9 cellular contexts compared by ENCODE assay signal in genomic region chr12:51291603-51292513, GRCh38. TPM values are rescaled to one million over a fixed set of nuclear protein-coding genes. Genes with fewer than 3 reads are reported as not detected.
DNase-seq lines count a peak whose midpoint lies in the region; ATAC-seq, FAIRE-seq and TF ChIP-seq lines count a peak whose summit lies in the region.
"Not testable (repeated sequence)": the region's sequence is repeated elsewhere in the genome, so short reads cannot be mapped to it uniquely, and the experiment has no call there.
"Had no signal": no experiment of that assay in that cellular context is flagged by ENCODE, and none has a peak within 500 bp of the region (broad histone marks: within the 10 kb centered on the region; RNA-seq: fewer than 3 reads in every experiment).

No MANE protein-coding gene starts in this region.

- TF ChIP-seq POLR2A in right lobe of liver (IDR thresholded peaks at IDR 0.05); thyroid gland (IDR thresholded peaks at IDR 0.05): not testable (repeated sequence)

- not testable (repeated sequence) for ATAC-seq in central memory CD8-positive, alpha-beta T cell (replicated peaks; ENCODE audit: extremely low read depth, poor library complexity, severe bottlenecking)
- ATAC-seq in right lobe of liver: peak; percentile 63 to 79 (median 75)

- not testable (repeated sequence) for H3K4me3 ChIP-seq in right lobe of liver; thyroid gland (replicated peaks in 1 of 3)

- H3K4me1 ChIP-seq in right lobe of liver, thyroid gland: not testable (repeated sequence)

- not testable (repeated sequence) for H3K27ac ChIP-seq in right lobe of liver, thyroid gland

- H3K27ac Mint-ChIP-seq in T-helper 1 cell treated with Interleukin-12 subunit alpha and Interleukin-12 subunit beta and Interleukin-4 antibody, amounts not matched to agents 30 μg/mL and 1 μg/mL, for 36 hours: peak overlapping the region; percentile 1
- peak overlapping the region; percentile 49 for H3K27ac Mint-ChIP-seq in central memory CD8-positive, alpha-beta T cell (ENCODE audit: low read depth)

- intact Hi-C loops in right lobe of liver (cut with DNase I); thyroid gland (cut with DNase I): not testable (repeated sequence)

- H3K9me3 Mint-ChIP-seq in T-helper 1 cell treated with Interleukin-12 subunit alpha and Interleukin-12 subunit beta and Interleukin-4 antibody, amounts not matched to agents 30 μg/mL and 1 μg/mL, for 36 hours; central memory CD8-positive, alpha-beta T cell: not testable (repeated sequence)

- not testable (repeated sequence) for H3K9me3 ChIP-seq in right lobe of liver, thyroid gland

- not testable (repeated sequence) for H3K4me1 Mint-ChIP-seq in T-helper 1 cell treated with Interleukin-12 subunit alpha and Interleukin-12 subunit beta and Interleukin-4 antibody, amounts not matched to agents 30 μg/mL and 1 μg/mL, for 36 hours (ENCODE audit: low read depth)
- peaks cover 18% of the 10 kb centered on the region for H3K4me1 Mint-ChIP-seq in central memory CD8-positive, alpha-beta T cell

- not testable (repeated sequence) for H3K36me3 ChIP-seq in right lobe of liver, thyroid gland

- H3K27me3 Mint-ChIP-seq in T-helper 1 cell treated with Interleukin-12 subunit alpha and Interleukin-12 subunit beta and Interleukin-4 antibody, amounts not matched to agents 30 μg/mL and 1 μg/mL, for 36 hours (ENCODE audit: low read depth); central memory CD8-positive, alpha-beta T cell: not testable (repeated sequence)

- peak; percentile 30 for FAIRE-seq in G401.6 (lab: Jason Lieb, UNC)

- H3K36me3 Mint-ChIP-seq in T-helper 1 cell treated with Interleukin-12 subunit alpha and Interleukin-12 subunit beta and Interleukin-4 antibody, amounts not matched to agents 30 μg/mL and 1 μg/mL, for 36 hours (ENCODE audit: low read depth): peaks cover 44% of the 10 kb centered on the region
- H3K36me3 Mint-ChIP-seq in central memory CD8-positive, alpha-beta T cell (ENCODE audit: insufficient read depth): peaks cover 84% of the 10 kb centered on the region

- DNase-seq in Kasumi-1 (lab: John Stamatoyannopoulos, UW) (peak; percentile 82 to 87), right lobe of liver (peak; percentile 54 to 67 (median 56)), thyroid gland (peak; percentile 1 to 9)
- not testable (repeated sequence) for DNase-seq in central memory CD8-positive, alpha-beta T cell (ENCODE audit: low spot score in 2 of 2)

- not testable (repeated sequence) for TF ChIP-seq CTCF in right lobe of liver (IDR thresholded peaks at IDR 0.05); thyroid gland (IDR thresholded peaks at IDR 0.05)

- not testable (repeated sequence) for H3K27me3 ChIP-seq in right lobe of liver, thyroid gland

- not testable (repeated sequence) for H3K4me3 Mint-ChIP-seq in T-helper 1 cell treated with Interleukin-12 subunit alpha and Interleukin-12 subunit beta and Interleukin-4 antibody, amounts not matched to agents 30 μg/mL and 1 μg/mL, for 36 hours; central memory CD8-positive, alpha-beta T cell

- 41% methylated on average over 4 of the region's 9 CpGs for WGBS in right lobe of liver (ENCODE audit: insufficient coverage, low coverage, low lambda C conversion rate, missing lambda C conversion rate)
- 85 to 89% methylated on average over 6 to 9 of the region's 9 CpGs for WGBS in thyroid gland, 2 donors

RNA-seq across cellular contexts. Expression of gene SMAGP, which starts 21.6 kb away (rescaled TPM):
- 1 to 10 TPM; 2.9 to 9.7 (median 5.6) TPM for total RNA-seq in right lobe of liver
- total RNA-seq in thyroid gland: 10 to 100 TPM in 1 of 4 donors, 1 to 10 TPM in 3; 3.0 to 10.5 (median 4.8) TPM
- total RNA-seq: activated T-helper 2 cell treated with anti-CD3 and anti-CD28 coated beads, Interferon-gamma antibody, Interleukin-2, Interleukin-4, amounts not matched to agents 10 μg/mL and 5 μg/mL and 100 μg/mL, durations not matched to agents 14 hours and 24 hours and 36 hours had no signal

RNA-seq across cellular contexts. Expression of gene BIN2, which starts 32.1 kb away (rescaled TPM):
- 1 to 10 TPM; 2.3 to 5.8 (median 3.7) TPM for total RNA-seq in right lobe of liver
- 1 to 10 TPM; 1.3 to 3.0 (median 2.5) TPM for total RNA-seq in thyroid gland
- total RNA-seq: bronchial epithelial cell had no signal

RNA-seq across cellular contexts. Expression of gene DAZAP2, which starts 53.2 kb away (rescaled TPM):
- 100 to 1,000 TPM in 3 of 6 experiments, 10 to 100 TPM in 3; 69.0 to 123 (median 108) TPM for total RNA-seq in right lobe of liver
- 100 to 1,000 TPM; 238 to 452 (median 323) TPM for total RNA-seq in thyroid gland

RNA-seq across cellular contexts. Expression of gene CELA1, which starts 54.6 kb away (rescaled TPM):
- total RNA-seq in right lobe of liver (not detected), thyroid gland (not detected)
- total RNA-seq: activated T-helper 2 cell treated with anti-CD3 and anti-CD28 coated beads, Interferon-gamma antibody, Interleukin-2, Interleukin-4, amounts not matched to agents 10 μg/mL and 5 μg/mL and 100 μg/mL, durations not matched to agents 14 hours and 24 hours and 36 hours; bronchial epithelial cell; CD8-positive, alpha-beta memory T cell had no signal
